ENCODE assay signal across 14 cellular contexts in the genomic region with DNA sequence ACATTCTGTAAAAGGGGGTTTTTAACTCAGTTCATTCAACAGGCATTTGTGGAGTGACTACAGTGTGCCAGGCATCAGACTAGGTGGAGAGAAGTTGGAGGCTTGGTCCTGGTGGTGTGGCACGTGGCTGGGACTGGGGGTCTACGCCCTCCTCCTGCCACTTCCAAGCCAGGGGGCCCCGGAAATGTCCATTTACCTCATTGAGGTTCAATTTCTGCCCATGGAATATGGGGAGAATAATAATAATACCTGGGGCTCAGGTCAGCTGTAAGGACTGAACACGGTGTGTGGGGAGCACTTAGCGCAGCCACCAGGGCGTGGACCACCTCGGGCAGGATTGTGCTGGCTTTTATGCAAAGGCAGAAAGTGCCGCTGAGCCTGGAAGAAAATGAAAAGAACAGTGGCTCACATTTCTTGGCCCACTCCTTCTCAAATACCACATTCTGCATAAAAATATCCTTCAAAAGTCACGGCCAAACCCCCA.
DNase-seq lines count a peak whose midpoint lies in the region; ATAC-seq and TF ChIP-seq lines count a peak whose summit lies in the region.
"Had no signal": no experiment of that assay in that cellular context is flagged by ENCODE, and none has a peak within 500 bp of the region (broad histone marks: within the 10 kb centered on the region; RNA-seq: fewer than 3 reads in every experiment).

No MANE protein-coding gene starts in this region.

- H3K36me3 Mint-ChIP-seq in T-helper 2 cell treated with Interferon-gamma antibody and Interleukin-4, amounts not matched to agents 5 μg/mL and 100 μg/mL, for 36 hours (ENCODE audit: low read depth): no peaks in the 10 kb centered on the region
- H3K36me3 Mint-ChIP-seq: CD4-positive, CD25-positive, alpha-beta regulatory T cell had no signal

- H3K36me3 ChIP-seq in HUES48 (ENCODE audit: control insufficient read depth, insufficient read depth, low read length) (no peaks in the 10 kb centered on the region), mesenchymal stem cell (ENCODE audit: control insufficient read depth in 1 of 2, insufficient read depth in 2 of 2, low read depth in 1 of 2, low read length in 2 of 2) (no peaks in the 10 kb centered on the region), spleen (no peaks in the 10 kb centered on the region)
- H3K36me3 ChIP-seq: adrenal gland had no signal

- TF ChIP-seq POLR2A in spleen (IDR thresholded peaks at IDR 0.05): no peak

- H3K4me2 ChIP-seq in mesenchymal stem cell (ENCODE audit: low read length, poor library complexity, severe bottlenecking): no peak overlapping the region

- no peak overlapping the region for H2AK5ac ChIP-seq in mesenchymal stem cell (ENCODE audit: low read length, severe bottlenecking)

- 66% methylated on average over 9 of the region's 9 CpGs for WGBS in mesenchymal stem cell
- 50 to 56% (median 52%) methylated on average over 9 of the region's 9 CpGs for WGBS in spleen, 5 donors

- peak overlapping the region; percentile 63 for H3K27ac ChIP-seq in HUES48 (ENCODE audit: low read depth, low read length)
- H3K27ac ChIP-seq in cingulate gyrus (ENCODE audit: low read depth, low read length): peak overlapping the region; percentile 43
- no peak overlapping the region for H3K27ac ChIP-seq in mesenchymal stem cell (ENCODE audit: low read length, poor library complexity, severe bottlenecking)
- H3K27ac ChIP-seq in spleen: peak overlapping the region in 2 of 8 donors; percentile 38 to 45

- H3K9me3 Mint-ChIP-seq in T-helper 2 cell treated with Interferon-gamma antibody and Interleukin-4, amounts not matched to agents 5 μg/mL and 100 μg/mL, for 36 hours: no peaks in the 10 kb centered on the region

- H3K4me3 Mint-ChIP-seq in T-helper 2 cell treated with Interferon-gamma antibody and Interleukin-4, amounts not matched to agents 5 μg/mL and 100 μg/mL, for 36 hours: no peak overlapping the region
- H3K4me3 Mint-ChIP-seq: activated T-cell treated with anti-CD3 and anti-CD28 coated beads, Interleukin-2, amount 50 U/mL, for 24 hours; CD4-positive, CD25-positive, alpha-beta regulatory T cell had no signal

- no peak overlapping the region for H3K4ac ChIP-seq in mesenchymal stem cell (ENCODE audit: low read depth in 1 of 2, low read length in 2 of 2)

- H2BK15ac ChIP-seq in mesenchymal stem cell (ENCODE audit: low read depth, poor library complexity, severe bottlenecking): no peak overlapping the region

- no peak overlapping the region for H3K18ac ChIP-seq in mesenchymal stem cell (ENCODE audit: low read depth in 1 of 2, low read length in 2 of 2)

- no peaks in the 10 kb centered on the region for H3K27me3 ChIP-seq in HUES48 (ENCODE audit: control insufficient read depth, insufficient read depth, low read length)
- peaks cover 0 to 50% of the 10 kb centered on the region in 2 experiments for H3K27me3 ChIP-seq in mesenchymal stem cell (ENCODE audit: control insufficient read depth in 1 of 2, insufficient read depth in 1 of 2, low read length in 2 of 2)
- H3K27me3 ChIP-seq in spleen (replicated peaks in 1 of 7): peaks cover 0 to 8% (median 0%) of the 10 kb centered on the region in 7 donors
- H3K27me3 ChIP-seq: adrenal gland had no signal

- H3K27me3 Mint-ChIP-seq in T-helper 2 cell treated with Interferon-gamma antibody and Interleukin-4, amounts not matched to agents 5 μg/mL and 100 μg/mL, for 36 hours (ENCODE audit: low read depth): peaks cover 16% of the 10 kb centered on the region

- H3K9ac ChIP-seq in HUES48 (ENCODE audit: low read depth, low read length): no peak overlapping the region
- H3K9ac ChIP-seq in mesenchymal stem cell (ENCODE audit: low read length): no peak overlapping the region

- intact Hi-C loops in spleen (cut with DNase I; ENCODE audit: low total_unique reads): no loop called here

- H3K23ac ChIP-seq in mesenchymal stem cell (ENCODE audit: low read length in 2 of 2): no peak overlapping the region

- H3K4me3 ChIP-seq in HUES48 (ENCODE audit: low read depth, low read length): no peak overlapping the region
- peak overlapping the region; percentile 14 to 40 for H3K4me3 ChIP-seq in mesenchymal stem cell (ENCODE audit: insufficient read depth in 1 of 2, low read depth in 1 of 2, low read length in 2 of 2)
- peak overlapping the region in 2 of 8 donors; percentile 5 to 35 for H3K4me3 ChIP-seq in spleen
- H3K4me3 ChIP-seq: adrenal gland, GM12878 had no signal

- no peak overlapping the region for H2BK5ac ChIP-seq in mesenchymal stem cell (ENCODE audit: low read depth, low read length, poor library complexity, severe bottlenecking)

- H3K4me1 ChIP-seq in HUES48 (ENCODE audit: control insufficient read depth, insufficient read depth, low read length): peaks cover 12% of the 10 kb centered on the region
- no peaks in the 10 kb centered on the region for H3K4me1 ChIP-seq in mesenchymal stem cell (ENCODE audit: control insufficient read depth, insufficient read depth, low read depth, low read length)
- H3K4me1 ChIP-seq in spleen: peaks cover 0 to 16% (median 12%) of the 10 kb centered on the region in 6 donors

- DNase-seq in mesenchymal stem cell (no peak), spleen (peak; percentile 59)
- DNase-seq in T-helper 2 cell treated with Interferon-gamma antibody and Interleukin-4, amounts not matched to agents 5 μg/mL and 100 μg/mL, for 36 hours (ENCODE audit: low spot score): no peak
- no peak for DNase-seq in stimulated activated CD4-positive, alpha-beta T cell treated with anti-CD3 and anti-CD28 coated beads, Interleukin-12 subunit alpha, Interleukin-12 subunit beta, amount 100 ng/mL, for 4 hours
- DNase-seq: activated CD4-positive, alpha-beta T cell treated with anti-CD3 and anti-CD28 coated beads, Interleukin-2, amount 50 U/mL, for 1 hour; activated T-cell treated with anti-CD3 and anti-CD28 coated beads, Interleukin-2, amount 50 U/mL, for 24 hours; CD4-positive, CD25-positive, alpha-beta regulatory T cell; occipital lobe had no signal

- H3K4me1 Mint-ChIP-seq in T-helper 2 cell treated with Interferon-gamma antibody and Interleukin-4, amounts not matched to agents 5 μg/mL and 100 μg/mL, for 36 hours (ENCODE audit: low read depth): no peaks in the 10 kb centered on the region

- no peak for ATAC-seq in GM19397 (IDR thresholded peaks at IDR 0.05; ENCODE audit: unreplicated experiment)
- no peak for ATAC-seq in HG03354 (IDR thresholded peaks at IDR 0.05; ENCODE audit: poor library complexity, severe bottlenecking, unreplicated experiment)
- ATAC-seq: GM12878 had no signal

- no peaks in the 10 kb centered on the region for H3K9me3 ChIP-seq in HUES48 (ENCODE audit: control insufficient read depth, insufficient read depth, low read length)
- H3K9me3 ChIP-seq in mesenchymal stem cell (ENCODE audit: control insufficient read depth, low read length): no peaks in the 10 kb centered on the region
- no peaks in the 10 kb centered on the region for H3K9me3 ChIP-seq in spleen
- H3K9me3 ChIP-seq: adrenal gland had no signal

- no peak for TF ChIP-seq CTCF in spleen (IDR thresholded peaks at IDR 0.05 in 8 of 11, conservative IDR thresholded peaks at IDR 0.05 in 3 of 11)

- H3K79me1 ChIP-seq in mesenchymal stem cell (replicated peaks; ENCODE audit: low read length, poor library complexity, severe bottlenecking): no peaks in the 10 kb centered on the region

- no peak overlapping the region for H3K14ac ChIP-seq in mesenchymal stem cell (ENCODE audit: low read length in 2 of 2)

- no peak overlapping the region for H4K8ac ChIP-seq in mesenchymal stem cell (ENCODE audit: low read length)

- H4K91ac ChIP-seq in mesenchymal stem cell (ENCODE audit: low read length): no peak overlapping the region

- H2AFZ ChIP-seq in mesenchymal stem cell (ENCODE audit: low read depth, low read length): no peak overlapping the region

- H2BK12ac ChIP-seq in mesenchymal stem cell (ENCODE audit: low read length in 2 of 2): no peak overlapping the region

- H2BK120ac ChIP-seq in mesenchymal stem cell (ENCODE audit: low read depth, low read length): no peak overlapping the region

- H3K27ac Mint-ChIP-seq in T-helper 2 cell treated with Interferon-gamma antibody and Interleukin-4, amounts not matched to agents 5 μg/mL and 100 μg/mL, for 36 hours: no peak overlapping the region
- H3K27ac Mint-ChIP-seq: activated T-cell treated with anti-CD3 and anti-CD28 coated beads, Interleukin-2, amount 50 U/mL, for 24 hours; CD4-positive, CD25-positive, alpha-beta regulatory T cell had no signal
